In the genomic region with DNA sequence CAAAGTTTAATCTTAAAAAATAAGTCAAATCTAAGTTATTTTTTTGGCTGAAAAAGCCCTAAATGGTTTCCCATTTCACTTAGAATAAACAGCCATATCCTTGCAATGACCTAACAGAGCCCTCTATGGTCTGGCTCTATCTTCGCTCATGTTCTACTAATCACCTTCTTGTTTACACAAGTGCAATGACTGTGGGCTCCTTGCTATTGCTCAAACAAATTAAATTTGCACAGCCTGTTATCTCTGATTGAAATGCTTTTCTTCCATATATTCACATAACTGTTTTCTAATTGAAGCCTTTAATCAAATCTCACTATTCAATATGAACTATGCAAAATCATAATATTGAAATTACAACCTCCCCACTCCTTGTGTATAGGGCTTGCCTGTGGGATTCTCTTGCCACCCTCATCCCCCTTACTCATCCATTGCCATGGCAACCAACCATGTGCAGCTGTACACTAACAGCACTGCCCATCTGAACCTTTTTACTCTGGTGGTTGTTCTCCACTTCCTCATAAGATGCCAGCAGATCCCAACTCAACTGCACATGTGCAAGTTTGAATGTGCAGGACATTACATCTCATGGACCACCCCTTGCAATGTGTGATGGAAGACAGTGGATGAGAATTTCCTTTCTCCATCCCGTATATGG, we compare ENCODE assay signal across 13 cellular contexts.
"Had no signal": no experiment of that assay in that cellular context is flagged by ENCODE, and none has a peak within 500 bp of the region (broad histone marks: within the 10 kb centered on the region; RNA-seq: fewer than 3 reads in every experiment).

No MANE protein-coding gene starts in this region.

- H3K4me1 ChIP-seq: esophagus squamous epithelium, heart right ventricle, left ventricle myocardium inferior, psoas muscle, right lobe of liver, tibial nerve had no signal

- ATAC-seq: heart right ventricle; psoas muscle; right lobe of liver; stimulated activated naive B cell treated with anti-CD40 and anti-IgM and Interleukin-4, amounts not matched to agents 10 μg/mL and 1 μg/mL and 100 μg/mL, for 72 hours had no signal

- H3K36me3 ChIP-seq: esophagus squamous epithelium, heart right ventricle, left ventricle myocardium inferior, right lobe of liver, tibial nerve had no signal

- H3K27me3 ChIP-seq: esophagus squamous epithelium, heart right ventricle, right lobe of liver, tibial nerve had no signal

- H3K4me3 ChIP-seq: esophagus squamous epithelium, heart right ventricle, left ventricle myocardium inferior, psoas muscle, right lobe of liver, tibial nerve had no signal

- H3K9me3 ChIP-seq: psoas muscle, right lobe of liver had no signal

- DNase-seq: activated CD4-positive, alpha-beta T cell treated with anti-CD3 and anti-CD28 coated beads for 4 hours; activated naive CD4-positive, alpha-beta T cell; esophagus squamous epithelium; foreskin fibroblast; heart right ventricle; islet precursor cell; left ventricle myocardium inferior; mesenchymal stem cell; psoas muscle; right lobe of liver; stimulated activated CD4-positive, alpha-beta T cell treated with anti-CD3 and anti-CD28 coated beads, Interleukin-1b, Interleukin-23, amount 100 ng/mL, for 48 hours; stimulated activated naive B cell treated with anti-CD40 and anti-IgM and Interleukin-4, amounts not matched to agents 10 μg/mL and 1 μg/mL and 100 μg/mL, for 72 hours had no signal
